In genomic region chr17:21511368-21512195, GRCh38 we compare ENCODE assay signal across 1 cellular context.
TF ChIP-seq lines count a peak whose summit lies in the region.

No MANE protein-coding gene starts in this region.

TF ChIP-seq in HepG2, 621 proteins besides CTCF, POLR2A, EP300 and RAD21 (continued from another document and continues in another):
- TF ChIP-seq UBTF (CRISPR knock-in tag; IDR thresholded peaks at IDR 0.05), result peak; percentile 91
- TF ChIP-seq XRCC5 (optimal IDR thresholded peaks at IDR 0.05; ENCODE audit: low read length), result peak; percentile 55
- no peak for TF ChIP-seq FOXP1 (IDR thresholded peaks at IDR 0.05)
- TF ChIP-seq FOXP1 (CRISPR knock-in tag; IDR thresholded peaks at IDR 0.05), result no peak
- TF ChIP-seq NRL (CRISPR knock-in tag; IDR thresholded peaks at IDR 0.05; ENCODE audit: borderline replicate concordance), result 0 out of 2 replicates have a peak, but pooled peaks have one; percentile 49
- TF ChIP-seq CERS6 (CRISPR knock-in tag; IDR thresholded peaks at IDR 0.05), result no peak
- 0 out of 2 replicates have a peak, but pooled peaks have one; percentile 23 for TF ChIP-seq HDAC1 (CRISPR knock-in tag; IDR thresholded peaks at IDR 0.05)
- TF ChIP-seq, protein P1, sequence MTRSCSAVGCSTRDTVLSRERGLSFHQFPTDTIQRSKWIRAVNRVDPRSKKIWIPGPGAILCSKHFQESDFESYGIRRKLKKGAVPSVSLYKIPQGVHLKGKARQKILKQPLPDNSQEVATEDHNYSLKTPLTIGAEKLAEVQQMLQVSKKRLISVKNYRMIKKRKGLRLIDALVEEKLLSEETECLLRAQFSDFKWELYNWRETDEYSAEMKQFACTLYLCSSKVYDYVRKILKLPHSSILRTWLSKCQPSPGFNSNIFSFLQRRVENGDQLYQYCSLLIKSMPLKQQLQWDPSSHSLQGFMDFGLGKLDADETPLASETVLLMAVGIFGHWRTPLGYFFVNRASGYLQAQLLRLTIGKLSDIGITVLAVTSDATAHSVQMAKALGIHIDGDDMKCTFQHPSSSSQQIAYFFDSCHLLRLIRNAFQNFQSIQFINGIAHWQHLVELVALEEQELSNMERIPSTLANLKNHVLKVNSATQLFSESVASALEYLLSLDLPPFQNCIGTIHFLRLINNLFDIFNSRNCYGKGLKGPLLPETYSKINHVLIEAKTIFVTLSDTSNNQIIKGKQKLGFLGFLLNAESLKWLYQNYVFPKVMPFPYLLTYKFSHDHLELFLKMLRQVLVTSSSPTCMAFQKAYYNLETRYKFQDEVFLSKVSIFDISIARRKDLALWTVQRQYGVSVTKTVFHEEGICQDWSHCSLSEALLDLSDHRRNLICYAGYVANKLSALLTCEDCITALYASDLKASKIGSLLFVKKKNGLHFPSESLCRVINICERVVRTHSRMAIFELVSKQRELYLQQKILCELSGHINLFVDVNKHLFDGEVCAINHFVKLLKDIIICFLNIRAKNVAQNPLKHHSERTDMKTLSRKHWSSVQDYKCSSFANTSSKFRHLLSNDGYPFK (CRISPR knock-in tag; IDR thresholded peaks at IDR 0.05; ENCODE audit: borderline replicate concordance), result peak; percentile 50; the same call in 1 of the 2 replicates
- TF ChIP-seq MEIS2 (CRISPR knock-in tag; IDR thresholded peaks at IDR 0.05), result no peak
- TF ChIP-seq GABPB1 (CRISPR knock-in tag; IDR thresholded peaks at IDR 0.05), result peak; percentile 37; the same call in 1 of the 2 replicates
- TF ChIP-seq, protein P2, sequence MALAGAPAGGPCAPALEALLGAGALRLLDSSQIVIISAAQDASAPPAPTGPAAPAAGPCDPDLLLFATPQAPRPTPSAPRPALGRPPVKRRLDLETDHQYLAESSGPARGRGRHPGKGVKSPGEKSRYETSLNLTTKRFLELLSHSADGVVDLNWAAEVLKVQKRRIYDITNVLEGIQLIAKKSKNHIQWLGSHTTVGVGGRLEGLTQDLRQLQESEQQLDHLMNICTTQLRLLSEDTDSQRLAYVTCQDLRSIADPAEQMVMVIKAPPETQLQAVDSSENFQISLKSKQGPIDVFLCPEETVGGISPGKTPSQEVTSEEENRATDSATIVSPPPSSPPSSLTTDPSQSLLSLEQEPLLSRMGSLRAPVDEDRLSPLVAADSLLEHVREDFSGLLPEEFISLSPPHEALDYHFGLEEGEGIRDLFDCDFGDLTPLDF (CRISPR knock-in tag; IDR thresholded peaks at IDR 0.05), result no peak
- TF ChIP-seq ZNF441 (CRISPR knock-in tag; IDR thresholded peaks at IDR 0.05; ENCODE audit: borderline replicate concordance), result peak; percentile 88; the same call in 1 of the 2 replicates
- peak; percentile 35; the same call in 1 of the 2 replicates for TF ChIP-seq ARID4A (CRISPR knock-in tag; IDR thresholded peaks at IDR 0.05; ENCODE audit: borderline replicate concordance)
- no peak for TF ChIP-seq ZFP36L1 (CRISPR knock-in tag; IDR thresholded peaks at IDR 0.05)
- no peak for TF ChIP-seq RNF219 (CRISPR knock-in tag; IDR thresholded peaks at IDR 0.05)
- TF ChIP-seq NFKB2 (CRISPR knock-in tag; IDR thresholded peaks at IDR 0.05; ENCODE audit: borderline replicate concordance), result peak; percentile 9; the same call in 1 of the 2 replicates
- no peak for TF ChIP-seq NR2F6 (IDR thresholded peaks at IDR 0.05)
- TF ChIP-seq NR2F6 (CRISPR knock-in tag; IDR thresholded peaks at IDR 0.05), result no peak
- no peak for TF ChIP-seq KLF9 (CRISPR knock-in tag; IDR thresholded peaks at IDR 0.05; ENCODE audit: low read depth)
- peak; percentile 64 for TF ChIP-seq STAG1 (CRISPR knock-in tag; IDR thresholded peaks at IDR 0.05)
- TF ChIP-seq ZNF501 (CRISPR knock-in tag; IDR thresholded peaks at IDR 0.05), result peak; percentile 69
- no peak for TF ChIP-seq EZH2 (conservative IDR thresholded peaks at IDR 0.05; ENCODE audit: low read depth, low read length)
- TF ChIP-seq KDM2A (CRISPR knock-in tag; IDR thresholded peaks at IDR 0.05; ENCODE audit: borderline replicate concordance, low read depth), result peak; percentile 73; the same call in 1 of the 2 replicates
- TF ChIP-seq SAP130 (CRISPR knock-in tag; IDR thresholded peaks at IDR 0.05; ENCODE audit: low read depth), result 0 out of 2 replicates have a peak, but pooled peaks have one; percentile 20
- peak; percentile 49; the same call in 1 of the 2 replicates for TF ChIP-seq ZFY (CRISPR knock-in tag; IDR thresholded peaks at IDR 0.05)
- TF ChIP-seq ZNF225 (CRISPR knock-in tag; IDR thresholded peaks at IDR 0.05), result 0 out of 2 replicates have a peak, but pooled peaks have one; percentile 58
- TF ChIP-seq, protein P3, sequence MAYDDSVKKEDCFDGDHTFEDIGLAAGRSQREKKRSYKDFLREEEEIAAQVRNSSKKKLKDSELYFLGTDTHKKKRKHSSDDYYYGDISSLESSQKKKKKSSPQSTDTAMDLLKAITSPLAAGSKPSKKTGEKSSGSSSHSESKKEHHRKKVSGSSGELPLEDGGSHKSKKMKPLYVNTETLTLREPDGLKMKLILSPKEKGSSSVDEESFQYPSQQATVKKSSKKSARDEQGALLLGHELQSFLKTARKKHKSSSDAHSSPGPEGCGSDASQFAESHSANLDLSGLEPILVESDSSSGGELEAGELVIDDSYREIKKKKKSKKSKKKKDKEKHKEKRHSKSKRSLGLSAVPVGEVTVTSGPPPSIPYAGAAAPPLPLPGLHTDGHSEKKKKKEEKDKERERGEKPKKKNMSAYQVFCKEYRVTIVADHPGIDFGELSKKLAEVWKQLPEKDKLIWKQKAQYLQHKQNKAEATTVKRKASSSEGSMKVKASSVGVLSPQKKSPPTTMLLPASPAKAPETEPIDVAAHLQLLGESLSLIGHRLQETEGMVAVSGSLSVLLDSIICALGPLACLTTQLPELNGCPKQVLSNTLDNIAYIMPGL (CRISPR knock-in tag; IDR thresholded peaks at IDR 0.05; ENCODE audit: borderline replicate concordance in 1 of 2, low read depth in 1 of 2), result peak; percentile 60 to 66; a peak in 2 of 4 replicates
- 0 out of 2 replicates have a peak, but pooled peaks have one; percentile 12 for TF ChIP-seq ZNF574 (CRISPR knock-in tag; IDR thresholded peaks at IDR 0.05)
- TF ChIP-seq ZFP36L2 (CRISPR knock-in tag; IDR thresholded peaks at IDR 0.05), result no peak
- TF ChIP-seq, protein P4, sequence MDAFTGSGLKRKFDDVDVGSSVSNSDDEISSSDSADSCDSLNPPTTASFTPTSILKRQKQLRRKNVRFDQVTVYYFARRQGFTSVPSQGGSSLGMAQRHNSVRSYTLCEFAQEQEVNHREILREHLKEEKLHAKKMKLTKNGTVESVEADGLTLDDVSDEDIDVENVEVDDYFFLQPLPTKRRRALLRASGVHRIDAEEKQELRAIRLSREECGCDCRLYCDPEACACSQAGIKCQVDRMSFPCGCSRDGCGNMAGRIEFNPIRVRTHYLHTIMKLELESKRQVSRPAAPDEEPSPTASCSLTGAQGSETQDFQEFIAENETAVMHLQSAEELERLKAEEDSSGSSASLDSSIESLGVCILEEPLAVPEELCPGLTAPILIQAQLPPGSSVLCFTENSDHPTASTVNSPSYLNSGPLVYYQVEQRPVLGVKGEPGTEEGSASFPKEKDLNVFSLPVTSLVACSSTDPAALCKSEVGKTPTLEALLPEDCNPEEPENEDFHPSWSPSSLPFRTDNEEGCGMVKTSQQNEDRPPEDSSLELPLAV (CRISPR knock-in tag; conservative IDR thresholded peaks at IDR 0.05; ENCODE audit: low read depth), result no peak
- peak; percentile 25 for TF ChIP-seq AGO1 (IDR thresholded peaks at IDR 0.05; ENCODE audit: low read depth, low read length, poor library complexity, severe bottlenecking)
- TF ChIP-seq ZNF350 (CRISPR knock-in tag; IDR thresholded peaks at IDR 0.05; ENCODE audit: borderline replicate concordance, low read depth), result 0 out of 2 replicates have a peak, but pooled peaks have one; percentile 28
